8 cellular contexts compared by ENCODE assay signal in genomic region chr19:1131718-1132552, GRCh38. TPM values are rescaled to one million over a fixed set of nuclear protein-coding genes. Genes with fewer than 3 reads are reported as not detected.
DNase-seq lines count a peak whose midpoint lies in the region; ATAC-seq and TF ChIP-seq lines count a peak whose summit lies in the region.

No MANE protein-coding gene starts in this region.

- H3K27me3 ChIP-seq in transverse colon = no peaks in the 10 kb centered on the region

- TF ChIP-seq POLR2A in transverse colon (IDR thresholded peaks at IDR 0.05) = peak; percentile 64

- H3K4me1 ChIP-seq in transverse colon = peaks cover 30 to 80% (median 58%) of the 10 kb centered on the region in 4 donors

- H3K4me3 ChIP-seq in transverse colon = peak overlapping the region; percentile 62 to 81 (median 72)

- H3K36me3 ChIP-seq in transverse colon = peaks cover 0 to 3% (median 0%) of the 10 kb centered on the region in 4 donors

- peak overlapping the region; percentile 80 for H3K27ac Mint-ChIP-seq in activated naive CD8-positive, alpha-beta T cell

- no peaks in the 10 kb centered on the region for H3K36me3 Mint-ChIP-seq in activated naive CD8-positive, alpha-beta T cell

- peak; percentile 95 for TF ChIP-seq EP300 in transverse colon (IDR thresholded peaks at IDR 0.05; ENCODE audit: low read depth)

- peaks cover 19% of the 10 kb centered on the region for H3K4me1 Mint-ChIP-seq in activated naive CD8-positive, alpha-beta T cell (ENCODE audit: low read depth)

- TF ChIP-seq CTCF in transverse colon (IDR thresholded peaks at IDR 0.05) = peak in 4 of 5 experiments; percentile 9 to 19 (median 14)

- intact Hi-C loops in cardiac septum (cut with DNase I) = loop anchor here (1.0 to 2.0 kb wide), 2 partner anchors 20 to 41 kb away; no protein-coding TSS in a partner anchor
- intact Hi-C loops in posterior cingulate gyrus (cut with DNase I) = no loop called here
- intact Hi-C loops in transverse colon (cut with DNase I; ENCODE audit: low total_unique reads) = no loop called here

- in situ Hi-C loops in transverse colon (cut with MboI; ENCODE audit: low pct_ligation_motif_present in 1 of 4, low pct_unique_long_range_greater_than_20kb in 1 of 4, low sequenced_read_pairs in 3 of 4) = no loop called here

- ATAC-seq in GM18502 (IDR thresholded peaks at IDR 0.05; ENCODE audit: poor library complexity, unreplicated experiment) (peak; percentile 42), HG03066 (IDR thresholded peaks at IDR 0.05; ENCODE audit: low read depth, unreplicated experiment) (peak; percentile 57)

- H3K9me3 Mint-ChIP-seq in activated naive CD8-positive, alpha-beta T cell (ENCODE audit: low read depth) = no peaks in the 10 kb centered on the region

- peak overlapping the region; percentile 93 to 98 (median 95) for H3K27ac ChIP-seq in transverse colon

- no peaks in the 10 kb centered on the region for H3K9me3 ChIP-seq in transverse colon

- peak overlapping the region; percentile 83 for H3K4me3 Mint-ChIP-seq in activated naive CD8-positive, alpha-beta T cell

- no peaks in the 10 kb centered on the region for H3K27me3 Mint-ChIP-seq in activated naive CD8-positive, alpha-beta T cell

- peak; percentile 80 for DNase-seq in SKM-1 treated with dmso at 0.1 percent for 144 hours (lab: John Stamatoyannopoulos, UW; ENCODE audit: unreplicated experiment)
- peak; percentile 97 for DNase-seq in cardiac septum (ENCODE audit: low spot score)
- peak; percentile 31 to 95 (median 57) for DNase-seq in posterior cingulate gyrus
- peak; percentile 93 for DNase-seq in transverse colon
- DNase-seq in cerebellar cortex (ENCODE audit: low spot score) = no peak

- 0% methylated on average over 48 of the region's 64 CpGs; no CpG with 5 or more reads in 1 of the 2 donors for WGBS in transverse colon (ENCODE audit: low coverage in 1 of 2), 2 donors

RNA-seq across cellular contexts. Expression of gene GPX4, which starts 28.1 kb away (rescaled TPM):
- total RNA-seq in cardiac septum = 243 TPM
- 100 to 1,000 TPM; 115 to 426 (median 261) TPM for total RNA-seq in transverse colon

RNA-seq across cellular contexts. Expression of gene POLR2E, which starts 36.8 kb away (rescaled TPM):
- 125 TPM for total RNA-seq in cardiac septum
- 100 to 1,000 TPM in 2 of 4 donors, 10 to 100 TPM in 2; 74.8 to 167 (median 103) TPM for total RNA-seq in transverse colon

RNA-seq across cellular contexts. Expression of gene SBNO2, which starts 42.1 kb away (rescaled TPM):
- 37.3 TPM for total RNA-seq in cardiac septum
- 100 to 1,000 TPM in 1 of 4 donors, 10 to 100 TPM in 3; 34.5 to 142 (median 48.3) TPM for total RNA-seq in transverse colon
